Comparison of ENCODE assay signal across 1 cellular context in the genomic region with DNA sequence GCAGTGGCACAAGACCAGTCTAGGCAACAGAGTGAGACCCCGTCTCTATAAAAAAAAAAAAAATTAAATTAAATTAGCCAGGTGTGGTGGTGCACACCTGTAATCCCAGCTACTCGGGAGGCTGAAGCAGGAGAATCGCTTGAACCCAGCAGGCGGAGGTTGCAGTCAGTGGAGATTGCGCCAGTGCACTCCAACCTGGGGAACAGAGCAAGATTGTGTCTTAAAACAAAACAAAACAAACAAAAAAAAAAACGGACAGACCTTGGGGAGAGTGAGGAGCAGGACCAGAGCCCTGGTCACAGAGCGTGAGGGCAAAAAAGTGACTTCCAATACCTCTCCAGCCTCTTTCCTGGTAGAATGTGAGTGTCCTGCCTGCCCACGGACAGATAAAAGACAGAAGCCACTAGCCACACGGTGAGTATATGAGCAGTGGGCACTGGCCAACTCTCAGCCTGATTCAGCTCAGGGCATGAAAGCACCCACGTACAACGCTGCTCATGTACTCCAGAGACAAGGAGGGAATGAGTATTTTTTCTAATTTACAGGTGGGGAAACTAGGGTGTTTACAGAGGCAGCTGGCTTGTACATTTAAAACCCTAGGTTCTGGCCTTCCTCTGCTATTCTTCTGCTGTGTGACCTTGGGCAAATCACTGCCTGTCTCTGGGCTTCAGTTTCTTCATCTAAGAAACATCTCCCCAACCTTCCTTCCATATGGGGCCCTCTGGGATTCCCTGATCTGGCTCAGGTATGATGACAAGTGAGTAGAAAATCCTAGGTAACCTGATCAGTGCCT.
TF ChIP-seq lines count a peak whose summit lies in the region.

No MANE protein-coding gene starts in this region.

TF ChIP-seq in GM23338, 12 proteins besides CTCF, POLR2A, EP300 and RAD21 (continued from another document):
- TF ChIP-seq, protein P1, sequence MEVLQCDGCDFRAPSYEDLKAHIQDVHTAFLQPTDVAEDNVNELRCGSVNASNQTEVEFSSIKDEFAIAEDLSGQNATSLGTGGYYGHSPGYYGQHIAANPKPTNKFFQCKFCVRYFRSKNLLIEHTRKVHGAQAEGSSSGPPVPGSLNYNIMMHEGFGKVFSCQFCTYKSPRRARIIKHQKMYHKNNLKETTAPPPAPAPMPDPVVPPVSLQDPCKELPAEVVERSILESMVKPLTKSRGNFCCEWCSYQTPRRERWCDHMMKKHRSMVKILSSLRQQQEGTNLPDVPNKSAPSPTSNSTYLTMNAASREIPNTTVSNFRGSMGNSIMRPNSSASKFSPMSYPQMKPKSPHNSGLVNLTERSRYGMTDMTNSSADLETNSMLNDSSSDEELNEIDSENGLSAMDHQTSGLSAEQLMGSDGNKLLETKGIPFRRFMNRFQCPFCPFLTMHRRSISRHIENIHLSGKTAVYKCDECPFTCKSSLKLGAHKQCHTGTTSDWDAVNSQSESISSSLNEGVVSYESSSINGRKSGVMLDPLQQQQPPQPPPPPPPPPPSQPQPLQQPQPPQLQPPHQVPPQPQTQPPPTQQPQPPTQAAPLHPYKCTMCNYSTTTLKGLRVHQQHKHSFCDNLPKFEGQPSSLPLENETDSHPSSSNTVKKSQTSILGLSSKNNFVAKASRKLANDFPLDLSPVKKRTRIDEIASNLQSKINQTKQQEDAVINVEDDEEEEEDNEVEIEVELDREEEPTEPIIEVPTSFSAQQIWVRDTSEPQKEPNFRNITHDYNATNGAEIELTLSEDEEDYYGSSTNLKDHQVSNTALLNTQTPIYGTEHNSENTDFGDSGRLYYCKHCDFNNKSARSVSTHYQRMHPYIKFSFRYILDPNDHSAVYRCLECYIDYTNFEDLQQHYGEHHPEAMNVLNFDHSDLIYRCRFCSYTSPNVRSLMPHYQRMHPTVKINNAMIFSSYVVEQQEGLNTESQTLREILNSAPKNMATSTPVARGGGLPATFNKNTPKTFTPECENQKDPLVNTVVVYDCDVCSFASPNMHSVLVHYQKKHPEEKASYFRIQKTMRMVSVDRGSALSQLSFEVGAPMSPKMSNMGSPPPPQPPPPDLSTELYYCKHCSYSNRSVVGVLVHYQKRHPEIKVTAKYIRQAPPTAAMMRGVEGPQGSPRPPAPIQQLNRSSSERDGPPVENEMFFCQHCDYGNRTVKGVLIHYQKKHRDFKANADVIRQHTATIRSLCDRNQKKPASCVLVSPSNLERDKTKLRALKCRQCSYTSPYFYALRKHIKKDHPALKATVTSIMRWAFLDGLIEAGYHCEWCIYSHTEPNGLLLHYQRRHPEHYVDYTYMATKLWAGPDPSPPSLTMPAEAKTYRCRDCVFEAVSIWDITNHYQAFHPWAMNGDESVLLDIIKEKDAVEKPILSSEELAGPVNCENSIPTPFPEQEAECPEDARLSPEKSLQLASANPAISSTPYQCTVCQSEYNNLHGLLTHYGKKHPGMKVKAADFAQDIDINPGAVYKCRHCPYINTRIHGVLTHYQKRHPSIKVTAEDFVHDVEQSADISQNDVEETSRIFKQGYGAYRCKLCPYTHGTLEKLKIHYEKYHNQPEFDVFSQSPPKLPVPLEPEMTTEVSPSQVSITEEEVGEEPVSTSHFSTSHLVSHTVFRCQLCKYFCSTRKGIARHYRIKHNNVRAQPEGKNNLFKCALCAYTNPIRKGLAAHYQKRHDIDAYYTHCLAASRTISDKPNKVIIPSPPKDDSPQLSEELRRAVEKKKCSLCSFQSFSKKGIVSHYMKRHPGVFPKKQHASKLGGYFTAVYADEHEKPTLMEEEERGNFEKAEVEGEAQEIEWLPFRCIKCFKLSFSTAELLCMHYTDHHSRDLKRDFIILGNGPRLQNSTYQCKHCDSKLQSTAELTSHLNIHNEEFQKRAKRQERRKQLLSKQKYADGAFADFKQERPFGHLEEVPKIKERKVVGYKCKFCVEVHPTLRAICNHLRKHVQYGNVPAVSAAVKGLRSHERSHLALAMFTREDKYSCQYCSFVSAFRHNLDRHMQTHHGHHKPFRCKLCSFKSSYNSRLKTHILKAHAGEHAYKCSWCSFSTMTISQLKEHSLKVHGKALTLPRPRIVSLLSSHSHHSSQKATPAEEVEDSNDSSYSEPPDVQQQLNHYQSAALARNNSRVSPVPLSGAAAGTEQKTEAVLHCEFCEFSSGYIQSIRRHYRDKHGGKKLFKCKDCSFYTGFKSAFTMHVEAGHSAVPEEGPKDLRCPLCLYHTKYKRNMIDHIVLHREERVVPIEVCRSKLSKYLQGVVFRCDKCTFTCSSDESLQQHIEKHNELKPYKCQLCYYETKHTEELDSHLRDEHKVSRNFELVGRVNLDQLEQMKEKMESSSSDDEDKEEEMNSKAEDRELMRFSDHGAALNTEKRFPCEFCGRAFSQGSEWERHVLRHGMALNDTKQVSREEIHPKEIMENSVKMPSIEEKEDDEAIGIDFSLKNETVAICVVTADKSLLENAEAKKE (CRISPR knock-in tag; IDR thresholded peaks at IDR 0.05): no peak
- no peak for TF ChIP-seq EZH2 (IDR thresholded peaks at IDR 0.05; ENCODE audit: low read depth, unreplicated experiment)
TF ChIP-seq in GM23338: peak in this region for 0.
